In genomic region chr9:85610074-85610855, GRCh38 we compare ENCODE assay signal across 8 cellular contexts.
DNase-seq lines count a peak whose midpoint lies in the region; ATAC-seq and TF ChIP-seq lines count a peak whose summit lies in the region.

No MANE protein-coding gene starts in this region.

- H3K27ac ChIP-seq in CD4-positive, alpha-beta memory T cell (ENCODE audit: low read depth, low read length): no peak overlapping the region
- H3K27ac ChIP-seq in epithelial cell of prostate (no peak overlapping the region), muscle layer of duodenum (ENCODE audit: low read length) (no peak overlapping the region)

- peak; percentile 50 to 67 (median 61) for DNase-seq in CD4-positive, alpha-beta memory T cell
- DNase-seq in NCI-H2081 treated with DMSO at 0.1 percent for 48 hours (lab: John Stamatoyannopoulos, UW): peak; percentile 46
- peak; percentile 5 for DNase-seq in epithelial cell of prostate (ENCODE audit: low read depth, low spot score)

- no peak overlapping the region for H3K4me3 ChIP-seq in CD4-positive, alpha-beta memory T cell (ENCODE audit: low read length in 2 of 2)
- H3K4me3 ChIP-seq in WI38 (ENCODE audit: low read depth, low read length) (peak overlapping the region; percentile 52), muscle layer of duodenum (ENCODE audit: low read depth in 1 of 2, low read length in 2 of 2) (peak overlapping the region; percentile 17 to 46)

- POLR2A ChIA-PET in CD4-positive, alpha-beta memory T cell (lab: Charles Lee; ENCODE audit: partially characterized antibody): no interaction called here

- intact Hi-C loops in CD4-positive, alpha-beta memory T cell (cut with micrococcal nuclease): loop anchor here (1.0 kb wide), 1 partner anchor 1213 kb away; no protein-coding TSS in a partner anchor

- TF ChIP-seq CTCF in WI38 (IDR thresholded peaks at IDR 0.05; ENCODE audit: low read depth, low read length): peak; percentile 43

- H3K9me3 Mint-ChIP-seq in CD4-positive, alpha-beta memory T cell: no peaks in the 10 kb centered on the region

- peaks cover 7% of the 10 kb centered on the region for H3K4me1 ChIP-seq in CD4-positive, alpha-beta memory T cell (ENCODE audit: insufficient read depth, low read length)
- H3K4me1 ChIP-seq in muscle layer of duodenum (ENCODE audit: control insufficient read depth in 1 of 2, insufficient read depth in 2 of 2, low read length in 2 of 2): no peaks in the 10 kb centered on the region

- CTCF ChIA-PET in CD4-positive, alpha-beta memory T cell (lab: Charles Lee; ENCODE audit: partially characterized antibody): interaction anchor here (0.6 to 3.6 kb wide), 26 partner anchors 10 to 1868 kb away, joined by 3 to 56 read pairs (median 4); no protein-coding TSS in a partner anchor

- no peaks in the 10 kb centered on the region for H3K27me3 Mint-ChIP-seq in CD4-positive, alpha-beta memory T cell

- peaks cover 5 to 9% (median 7%) of the 10 kb centered on the region in 4 donors for H3K4me1 Mint-ChIP-seq in CD4-positive, alpha-beta memory T cell

- H3K36me3 Mint-ChIP-seq in CD4-positive, alpha-beta memory T cell: peaks cover 12% of the 10 kb centered on the region in 2 donors

- ATAC-seq in GM18861 (IDR thresholded peaks at IDR 0.05; ENCODE audit: unreplicated experiment): peak; percentile 72
- peak; percentile 85 for ATAC-seq in HG03045 (IDR thresholded peaks at IDR 0.05; ENCODE audit: unreplicated experiment)
- no peak for ATAC-seq in GM18520 (IDR thresholded peaks at IDR 0.05; ENCODE audit: unreplicated experiment)

- H3K9me3 ChIP-seq in CD4-positive, alpha-beta memory T cell (ENCODE audit: control insufficient read depth in 1 of 2, low read length in 2 of 2): no peaks in the 10 kb centered on the region
- no peaks in the 10 kb centered on the region for H3K9me3 ChIP-seq in muscle layer of duodenum (ENCODE audit: control insufficient read depth in 1 of 2, low read length in 2 of 2)

- peak overlapping the region; percentile 2 to 91 (median 70) for H3K27ac Mint-ChIP-seq in CD4-positive, alpha-beta memory T cell

- H3K36me3 ChIP-seq in CD4-positive, alpha-beta memory T cell (ENCODE audit: insufficient read depth, low read length): no peaks in the 10 kb centered on the region
- H3K36me3 ChIP-seq in muscle layer of duodenum (ENCODE audit: control insufficient read depth in 1 of 2, insufficient read depth in 2 of 2, low read length in 2 of 2): no peaks in the 10 kb centered on the region

- peak overlapping the region in 5 of 8 donors; percentile 7 to 79 (median 55) for H3K4me3 Mint-ChIP-seq in CD4-positive, alpha-beta memory T cell

- H3K27me3 ChIP-seq in CD4-positive, alpha-beta memory T cell (ENCODE audit: insufficient read depth, low read length): no peaks in the 10 kb centered on the region
- H3K27me3 ChIP-seq in muscle layer of duodenum (ENCODE audit: low read depth, low read length): no peaks in the 10 kb centered on the region

Comparison
In these comparisons a context has a peak if more than half of its experiments do, and no peak if none do; other contexts are left out.
1. DNase-seq: peak in every context shown above with its lines; median percentile 61 in CD4-positive, alpha-beta memory T cell; 46 in NCI-H2081 treated with DMSO at 0.1 percent for 48 hours; 5 in epithelial cell of prostate.
2. H3K4me3 ChIP-seq: peak in WI38 (single experiment) and muscle layer of duodenum (2 of 2); none in CD4-positive, alpha-beta memory T cell (0 of 2).